In genomic region chr9:6787793-6788174, GRCh38 we compare ENCODE assay signal across 13 cellular contexts. TPM values are rescaled to one million over a fixed set of nuclear protein-coding genes. Genes with fewer than 3 reads are reported as not detected.
A peak's percentile ranks its signal among the peaks of the same experiment; 100 is the strongest.
DNase-seq lines count a peak whose midpoint lies in the region; ATAC-seq and TF ChIP-seq lines count a peak whose summit lies in the region.
"Had no signal": no experiment of that assay in that cellular context is flagged by ENCODE, and none has a peak within 500 bp of the region (broad histone marks: within the 10 kb centered on the region; RNA-seq: fewer than 3 reads in every experiment).

No MANE protein-coding gene starts in this region.

- H3K27ac Mint-ChIP-seq in T-helper 17 cell = peak overlapping the region; percentile 78

- peak overlapping the region; percentile 45 for H3K27ac ChIP-seq in GM23248
- H3K27ac ChIP-seq in gastrocnemius medialis = peak overlapping the region in 3 of 4 donors; percentile 17 to 47 (median 35)
- H3K27ac ChIP-seq in testis = no peak overlapping the region
- H3K27ac ChIP-seq: lower lobe of right lung, SK-N-MC, suprapubic skin had no signal

- peaks cover 18% of the 10 kb centered on the region for H3F3A ChIP-seq in GM23248 (ENCODE audit: insufficient read depth)

- H3K4me3 ChIP-seq in GM23248 = peak overlapping the region; percentile 65
- no peak overlapping the region for H3K4me3 ChIP-seq in gastrocnemius medialis
- no peak overlapping the region for H3K4me3 ChIP-seq in testis
- H3K4me3 ChIP-seq: lower lobe of right lung, SK-N-MC, suprapubic skin had no signal

- H3K27me3 ChIP-seq in GM23248 (replicated peaks; ENCODE audit: insufficient read depth) (no peaks in the 10 kb centered on the region), gastrocnemius medialis (no peaks in the 10 kb centered on the region), testis (no peaks in the 10 kb centered on the region)
- H3K27me3 ChIP-seq: suprapubic skin had no signal

- H3K9me3 ChIP-seq in GM23248 (ENCODE audit: low read depth) (no peaks in the 10 kb centered on the region), T-helper 17 cell (ENCODE audit: control insufficient read depth, low read length, poor library complexity, severe bottlenecking) (no peaks in the 10 kb centered on the region), gastrocnemius medialis (no peaks in the 10 kb centered on the region), testis (no peaks in the 10 kb centered on the region)
- H3K9me3 ChIP-seq: lower lobe of right lung, suprapubic skin had no signal

- DNase-seq in GM23248 = peak; percentile 6
- no peak for DNase-seq in T-helper 17 cell
- peak; percentile 8 for DNase-seq in hepatic stellate cell (ENCODE audit: low spot score)
- no peak for DNase-seq in gastrocnemius medialis
- DNase-seq in left lobe of liver (ENCODE audit: low spot score) = no peak
- no peak for DNase-seq in DMS153 (lab: John Stamatoyannopoulos, UW)
- no peak for DNase-seq in NCI-H2029 treated with DMSO at 0.1 percent for 48 hours (lab: John Stamatoyannopoulos, UW)
- DNase-seq in testis = no peak
- DNase-seq: lower lobe of right lung, NCI-H1048, NCI-H82 had no signal

- no peaks in the 10 kb centered on the region for H3K9me2 ChIP-seq in GM23248 (ENCODE audit: insufficient read depth)

- peak overlapping the region; percentile 78 for H3K4me2 ChIP-seq in GM23248 (ENCODE audit: unreplicated experiment)

- ATAC-seq in T-helper 17 cell (no peak), gastrocnemius medialis (no peak), left lobe of liver (no peak)

- in situ Hi-C loops in GM23248 (cut with MboI) = no loop called here
- in situ Hi-C loops in gastrocnemius medialis (cut with MboI; ENCODE audit: low sequenced_read_pairs in 4 of 4) = no loop called here

- intact Hi-C loops in gastrocnemius medialis (cut with DNase I; ENCODE audit: low total_unique reads) (no loop called here), testis (cut with DNase I; ENCODE audit: low total_unique reads) (no loop called here)

- TF ChIP-seq POLR2A in gastrocnemius medialis (IDR thresholded peaks at IDR 0.05) (no peak), testis (IDR thresholded peaks at IDR 0.05) (no peak)

- WGBS in GM23248 (ENCODE audit: low coverage in 1 of 2, low lambda C conversion rate in 2 of 2, missing lambda C conversion rate in 2 of 2), 2 experiments = 91% methylated on average over 3 of the region's 3 CpGs
- WGBS in testis, 2 donors = 78 to 90% methylated on average over 3 of the region's 3 CpGs

- peak overlapping the region; percentile 21 for H3K4me3 Mint-ChIP-seq in T-helper 17 cell

- H3K9ac ChIP-seq in GM23248 = peak overlapping the region; percentile 25; the same call in 1 of the 2 replicates

- H4K20me1 ChIP-seq in GM23248 (ENCODE audit: insufficient read depth) = peaks cover 12% of the 10 kb centered on the region; the same call in 1 of the 2 replicates

- H3K4me1 ChIP-seq in GM23248 (ENCODE audit: insufficient read depth) (peaks cover 16% of the 10 kb centered on the region), gastrocnemius medialis (peaks cover 22 to 30% of the 10 kb centered on the region in 2 donors), testis (no peaks in the 10 kb centered on the region)

- no peaks in the 10 kb centered on the region for H3K27me3 Mint-ChIP-seq in T-helper 17 cell

- H3K4me1 Mint-ChIP-seq in T-helper 17 cell = peaks cover 49% of the 10 kb centered on the region

- H3K36me3 ChIP-seq in GM23248 (ENCODE audit: low read depth) = no peaks in the 10 kb centered on the region
- H3K36me3 ChIP-seq in gastrocnemius medialis = no peaks in the 10 kb centered on the region
- H3K36me3 ChIP-seq in testis (ENCODE audit: low read depth, missing control alignments) = no peaks in the 10 kb centered on the region
- H3K36me3 ChIP-seq: lower lobe of right lung had no signal

- H3K36me3 Mint-ChIP-seq in T-helper 17 cell (ENCODE audit: low read depth) = no peaks in the 10 kb centered on the region

- TF ChIP-seq CTCF in gastrocnemius medialis (IDR thresholded peaks at IDR 0.05 in 4 of 5, conservative IDR thresholded peaks at IDR 0.05 in 1 of 5) = no peak
- TF ChIP-seq CTCF in testis (IDR thresholded peaks at IDR 0.05) = no peak

- peaks cover 94% of the 10 kb centered on the region for H3K79me2 ChIP-seq in GM23248 (ENCODE audit: insufficient read depth)

- no peak overlapping the region; the same call in 1 of the 2 replicates for H2AFZ ChIP-seq in GM23248

RNA-seq across cellular contexts. Expression of gene KDM4C, which starts 30.0 kb away (rescaled TPM):
- total RNA-seq in GM23248 (2014; rRNA removed; shearing (Covaris generic)) = 20.6 TPM in 2 replicates
- polyA plus RNA-seq in GM23248 (2016; fragmentation: Nextera tagmentation; extraction: Ambion mirVana) = 12.0 and 14.3 TPM in 2 replicates
- total RNA-seq in T-helper 17 cell = 10 to 100 TPM; 97.7 to 98.6 TPM
- 10 to 100 TPM in 2 of 4 donors, 1 to 10 TPM in 2; 7.7 to 23.3 (median 10.0) TPM for total RNA-seq in gastrocnemius medialis
- total RNA-seq in left lobe of liver = 15.8 TPM
- total RNA-seq in testis = 10 to 100 TPM; 48.8 to 58.8 TPM
- 16.7 TPM for polyA plus RNA-seq in testis (ENCODE audit: insufficient read depth, low read depth, low replicate concordance)

Comparison
In these comparisons a context has a peak if more than half of its experiments do, and no peak if none do; other contexts are left out.
1. DNase-seq: peak in GM23248 (single experiment) and hepatic stellate cell (single experiment); none in T-helper 17 cell (0 of 3), gastrocnemius medialis (0 of 2), left lobe of liver (single experiment), DMS153 (single experiment), NCI-H2029 treated with DMSO at 0.1 percent for 48 hours (single experiment) and testis (single experiment).
2. H3K27ac ChIP-seq: peak in GM23248 (single experiment) and gastrocnemius medialis (3 of 4); none in testis (0 of 2).